In the genomic region with DNA sequence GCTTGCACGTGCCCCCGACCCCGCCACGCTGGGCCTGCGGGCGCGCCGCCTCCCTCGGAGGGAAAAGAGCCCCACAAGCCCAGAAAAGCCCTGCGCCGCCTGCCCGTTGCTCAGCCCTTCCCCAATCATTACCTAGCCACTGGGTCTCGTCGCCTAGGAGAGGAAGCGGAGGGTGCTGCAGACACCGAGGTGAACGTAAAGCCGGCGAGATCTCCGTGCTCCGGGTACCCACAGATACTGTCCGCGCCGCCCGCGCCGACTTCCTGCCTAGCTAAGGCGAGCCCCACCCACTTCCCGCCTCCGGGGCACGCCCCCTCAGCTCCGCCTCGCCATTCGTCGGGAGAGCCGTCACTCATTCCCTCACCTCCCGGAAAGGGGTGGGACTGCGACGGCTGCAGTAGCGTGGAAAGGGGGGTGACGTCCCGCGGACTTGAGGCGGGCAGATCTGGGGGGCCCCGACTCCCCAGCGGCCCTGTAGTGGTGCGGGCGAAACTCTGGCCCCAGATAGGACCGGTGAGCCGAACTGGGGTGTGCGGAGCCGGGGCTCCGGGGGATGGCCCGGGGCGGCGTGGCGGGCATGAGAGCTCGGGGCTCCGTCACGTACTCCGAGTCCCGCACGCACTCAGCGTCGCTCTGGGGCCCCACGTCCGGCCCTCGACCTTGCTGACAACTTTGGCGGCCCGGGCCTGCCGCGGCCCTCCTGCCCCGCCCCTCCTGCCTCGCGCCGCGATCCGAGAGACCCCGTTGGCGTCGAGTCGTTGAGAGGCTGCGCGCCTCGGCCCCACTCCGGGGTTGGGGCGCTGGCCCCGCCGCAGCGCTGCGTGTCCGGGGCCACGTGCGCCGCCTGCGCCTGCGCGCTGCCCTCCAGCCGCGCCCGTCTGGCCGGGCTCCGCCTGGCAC, we compare ENCODE assay signal across 8 cellular contexts. TPM values are rescaled to one million over a fixed set of nuclear protein-coding genes. Genes with fewer than 3 reads are reported as not detected.
A peak's percentile ranks its signal among the peaks of the same experiment; 100 is the strongest.
DNase-seq lines count a peak whose midpoint lies in the region; ATAC-seq and TF ChIP-seq lines count a peak whose summit lies in the region.

A gene (minus strand): TSS at position 239 of the 900 bp plus-strand sequence. CDS start 3,778 bp downstream, outside the sequence.

- no peaks in the 10 kb centered on the region for H3K27me3 Mint-ChIP-seq in activated B cell treated with CpG ODN at 0.5 μM for 24 hours

- WGBS in spleen, 5 donors, result 0 to 1% (median 1%) methylated on average over 26 to 103 of the region's 103 CpGs

- no peaks in the 10 kb centered on the region for H3K27me3 ChIP-seq in spleen (replicated peaks in 1 of 7)

- POLR2A ChIA-PET in activated B cell treated with CpG ODN at 0.5 μM for 24 hours (lab: Charles Lee), result interaction anchor here (0.6 to 4.1 kb wide), 23 partner anchors 8 to 918 kb away, joined by 3 to 33 read pairs (median 5); a partner anchor contains a TSS

- peak within 1 kb of the TSS; percentile 95 for H3K4me3 Mint-ChIP-seq in activated B cell treated with CpG ODN at 0.5 μM for 24 hours

- DNase-seq in AG08396 (ENCODE audit: low spot score), result peak; percentile 99
- DNase-seq in NCI-H2227 treated with DMSO at 0.1 percent for 48 hours (lab: John Stamatoyannopoulos, UW), result peak; percentile 93
- DNase-seq in activated B cell treated with CpG ODN at 0.5 μM for 24 hours, result peak; percentile 100
- DNase-seq in cardiac fibroblast (ENCODE audit: low read depth in 2 of 2), result peak; percentile 99
- DNase-seq in inferior parietal cortex (ENCODE audit: extremely low spot score), result peak; percentile 98
- peak; percentile 99 for DNase-seq in spleen

- peak within 1 kb of the TSS; percentile 96 for H3K27ac Mint-ChIP-seq in activated B cell treated with CpG ODN at 0.5 μM for 24 hours

- H3K9me3 Mint-ChIP-seq in activated B cell treated with CpG ODN at 0.5 μM for 24 hours, result no peaks in the 10 kb centered on the region

- TF ChIP-seq CTCF in activated B cell treated with CpG ODN at 0.5 μM for 24 hours (IDR thresholded peaks at IDR 0.05) (no peak), cardiac fibroblast (IDR thresholded peaks at IDR 0.05; ENCODE audit: low read depth, low read length) (no peak), spleen (IDR thresholded peaks at IDR 0.05 in 8 of 11, conservative IDR thresholded peaks at IDR 0.05 in 3 of 11) (peak in 1 of 11 experiments; percentile 20)

- peak; percentile 33 to 90 (median 77) for TF ChIP-seq POLR2A in spleen (IDR thresholded peaks at IDR 0.05)

- CTCF ChIA-PET in activated B cell treated with CpG ODN at 0.5 μM for 24 hours (lab: Charles Lee), result interaction anchor here (1.7 to 4.2 kb wide), 2 partner anchors 16 to 19 kb away, joined by 5 to 21 read pairs; no protein-coding TSS in a partner anchor

- peak; percentile 81 for ATAC-seq in GM18907 (IDR thresholded peaks at IDR 0.05; ENCODE audit: unreplicated experiment)
- peak; percentile 67 for ATAC-seq in HG03139 (IDR thresholded peaks at IDR 0.05; ENCODE audit: unreplicated experiment)
- peak; percentile 79 for ATAC-seq in activated B cell treated with CpG ODN at 0.5 μM for 24 hours (ENCODE audit: low read depth)

- peak within 1 kb of the TSS; percentile 98 to 100 (median 99) for H3K27ac ChIP-seq in spleen

- no peaks in the 10 kb centered on the region for H3K9me3 ChIP-seq in spleen

- H3K36me3 ChIP-seq in spleen, result peaks cover 0 to 24% (median 16%) of the 10 kb centered on the region in 6 donors

- H3K4me1 ChIP-seq in spleen, result peaks cover 36 to 57% (median 51%) of the 10 kb centered on the region in 6 donors

- peaks cover 33% of the 10 kb centered on the region for H3K36me3 Mint-ChIP-seq in activated B cell treated with CpG ODN at 0.5 μM for 24 hours (ENCODE audit: low read depth)

- H3K4me3 ChIP-seq in cardiac fibroblast (replicated peaks in 1 of 2; ENCODE audit: low read depth in 2 of 2, low read length in 2 of 2), result peak within 1 kb of the TSS; percentile 87 to 95
- peak within 1 kb of the TSS; percentile 80 to 100 (median 97) for H3K4me3 ChIP-seq in spleen

- peaks cover 45% of the 10 kb centered on the region for H3K4me1 Mint-ChIP-seq in activated B cell treated with CpG ODN at 0.5 μM for 24 hours

- intact Hi-C loops in activated B cell treated with CpG ODN at 0.5 μM for 24 hours (cut with micrococcal nuclease), result loop anchor here (1.0 to 10.0 kb wide), 8 partner anchors 19 to 1176 kb away; a partner anchor contains a TSS
- intact Hi-C loops in spleen (cut with DNase I; ENCODE audit: low total_unique reads), result no loop called here

RNA-seq across cellular contexts. Expression of the gene that starts here (rescaled TPM):
- total RNA-seq in activated B cell treated with CpG ODN at 0.5 μM for 24 hours (837 and 886 TPM in 2 replicates), spleen (100 to 1,000 TPM; 289 to 751 (median 408) TPM)
- polyA plus RNA-seq in spleen, result 100 to 1,000 TPM; 249 to 376 (median 357) TPM

Comparison
In these comparisons a context has a peak if more than half of its experiments do, and no peak if none do; other contexts are left out.
1. Peak in every context shown above with its lines: DNase-seq, ATAC-seq, H3K4me3 ChIP-seq and H3K27ac ChIP-seq.